8 cellular contexts compared by ENCODE assay signal in the genomic region with DNA sequence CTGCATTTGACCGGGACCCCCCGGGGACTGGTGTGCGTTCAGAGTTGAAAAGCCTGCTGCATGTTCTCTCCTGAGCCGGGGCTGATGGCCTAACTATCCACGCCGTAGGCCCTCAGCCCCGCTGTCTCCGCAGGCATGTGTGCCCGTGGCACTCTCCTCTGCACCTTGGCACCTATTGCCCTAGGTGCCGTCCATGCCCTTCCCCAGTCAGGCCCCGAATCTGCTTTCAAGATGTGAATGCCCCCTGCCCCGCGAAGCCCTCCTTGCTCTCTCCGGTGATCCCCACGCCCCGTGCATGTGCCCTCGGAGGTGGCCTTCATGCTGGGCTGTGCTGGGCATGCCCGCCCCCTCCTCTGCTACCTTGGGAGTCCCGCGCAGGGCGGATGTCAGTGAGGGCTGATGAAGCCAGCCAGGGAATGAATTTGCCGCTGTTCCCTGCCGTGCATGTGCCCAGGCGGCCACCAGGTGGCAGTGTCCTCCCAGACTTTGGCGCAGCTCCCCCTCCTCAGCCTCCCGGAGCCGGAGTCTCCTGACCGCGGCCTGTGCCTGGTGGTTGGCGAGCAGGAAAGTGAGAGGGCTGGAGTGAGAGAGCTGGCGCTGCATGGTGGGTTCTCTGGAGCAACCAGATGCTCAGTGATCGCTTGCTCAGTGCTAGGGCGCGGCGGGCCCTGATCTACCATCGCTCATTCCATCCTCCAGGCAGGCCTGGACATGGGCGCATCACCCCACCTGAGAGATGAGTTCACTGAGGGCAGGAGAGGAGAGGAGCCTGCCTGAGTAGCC.
A peak's percentile ranks its signal among the peaks of the same experiment; 100 is the strongest.
DNase-seq lines count a peak whose midpoint lies in the region; ATAC-seq and TF ChIP-seq lines count a peak whose summit lies in the region.

No MANE protein-coding gene starts in this region.

- BruUV-seq in A673 (replicated peaks; lab: Mats Ljungman, UMichigan): no TSS peak

- no peaks in the 10 kb centered on the region for H3K9me3 ChIP-seq in A673 (ENCODE audit: low read depth, low read length, poor library complexity, severe bottlenecking)
- no peaks in the 10 kb centered on the region for H3K9me3 ChIP-seq in left lung

- H3K4me1 ChIP-seq in A673 (ENCODE audit: insufficient read depth, low read length, poor library complexity, severe bottlenecking) (no peaks in the 10 kb centered on the region), left lung (peaks cover 6 to 33% of the 10 kb centered on the region in 2 donors)

- no peaks in the 10 kb centered on the region for H3K36me3 ChIP-seq in A673 (ENCODE audit: insufficient read depth, low read length, poor library complexity, severe bottlenecking)
- H3K36me3 ChIP-seq in left lung: peaks cover 0 to 23% of the 10 kb centered on the region in 2 donors

- CTCF ChIA-PET in A673 (lab: Charles Lee): interaction anchor here (1.0 to 2.7 kb wide), 3 partner anchors 13 to 281 kb away, joined by 3 to 21 read pairs (median 6); no protein-coding TSS in a partner anchor

- DNase-seq in A673 (ENCODE audit: low spot score) (peak; percentile 82), GM13976 (ENCODE audit: low spot score) (peak; percentile 88), NCI-H226 (peak; percentile 43), dedifferentiated amniotic fluid mesenchymal stem cell (ENCODE audit: extremely low spot score) (peak; percentile 50), left lung (peak; percentile 78 to 94)
- DNase-seq in activated CD4-positive, alpha-beta T cell treated with anti-CD3 and anti-CD28 coated beads, Interleukin-2, amount 50 U/mL, for 24 hours (ENCODE audit: low read depth in 1 of 2, low spot score in 1 of 2): peak; percentile 55 to 62
- DNase-seq in stimulated activated CD4-positive, alpha-beta T cell treated with anti-CD3 and anti-CD28 coated beads, Interleukin-4, amount 100 ng/mL, for 48 hours (ENCODE audit: low read depth in 2 of 2): peak; percentile 55 to 67

- POLR2A ChIA-PET in A673 (lab: Charles Lee; ENCODE audit: low non-redundant PET): no interaction called here

- intact Hi-C loops in A673 (cut with micrococcal nuclease; ENCODE audit: unreplicated experiment) (loop anchor here (1.0 kb wide), 1 partner anchor 58 kb away; no protein-coding TSS in a partner anchor), left lung (cut with DNase I) (loop anchor here in 1 of 2 donors (10.0 kb wide), 1 partner anchor 54 kb away; no protein-coding TSS in a partner anchor)

- no peak overlapping the region for H3K4me3 ChIP-seq in A673 (ENCODE audit: low read depth, low read length, poor library complexity, severe bottlenecking)
- H3K4me3 ChIP-seq in left lung: no peak overlapping the region

- TF ChIP-seq CTCF in A673 (conservative IDR thresholded peaks at IDR 0.05; ENCODE audit: low read depth, low read length): peak; percentile 98
- TF ChIP-seq CTCF in GM13976 (IDR thresholded peaks at IDR 0.05; ENCODE audit: borderline replicate concordance, control extremely low read depth, extremely low read depth, insufficient read depth, missing control alignments): peak; percentile 93
- peak; percentile 93 to 98 for TF ChIP-seq CTCF in left lung (IDR thresholded peaks at IDR 0.05)

- H3K27me3 ChIP-seq in A673 (replicated peaks; ENCODE audit: insufficient read depth, low read depth, low read length, poor library complexity) (no peaks in the 10 kb centered on the region), left lung (peaks cover 0 to 15% of the 10 kb centered on the region in 2 donors)

- ATAC-seq in left lung (peak; percentile 76), GM21576 (IDR thresholded peaks at IDR 0.05; ENCODE audit: unreplicated experiment) (no peak)

- in situ Hi-C loops in GM13976 (cut with MboI; ENCODE audit: low sequenced_read_pairs, unreplicated experiment): loop anchor here (10.0 kb wide), 1 partner anchor 54 kb away; no protein-coding TSS in a partner anchor

- H3K27ac ChIP-seq in A673 (ENCODE audit: low read depth, low read length, poor library complexity, severe bottlenecking) (no peak overlapping the region), left lung (no peak overlapping the region)
